Comparison of ENCODE assay signal across 16 cellular contexts in the genomic region with DNA sequence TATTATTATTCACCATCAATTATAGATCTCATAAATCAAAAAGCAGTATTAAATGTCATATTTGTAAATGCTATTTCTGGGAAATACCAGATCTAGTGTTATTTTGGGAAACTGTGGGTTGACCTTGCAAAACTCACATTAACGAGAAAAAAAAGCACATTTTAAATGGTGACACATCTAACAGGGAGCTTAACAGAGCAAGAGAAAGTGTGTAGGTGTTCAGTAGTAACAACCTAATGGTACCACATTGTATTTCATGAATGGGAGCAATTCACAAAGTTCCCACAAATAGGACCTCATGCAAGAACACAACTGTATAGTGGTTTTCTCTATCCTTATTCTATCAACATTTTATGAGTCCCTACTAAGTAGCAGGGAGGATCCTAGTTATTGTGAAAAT. TPM values are rescaled to one million over a fixed set of nuclear protein-coding genes. Genes with fewer than 3 reads are reported as not detected.
DNase-seq lines count a peak whose midpoint lies in the region; ATAC-seq, FAIRE-seq and TF ChIP-seq lines count a peak whose summit lies in the region.
"Had no signal": no experiment of that assay in that cellular context is flagged by ENCODE, and none has a peak within 500 bp of the region (broad histone marks: within the 10 kb centered on the region; RNA-seq: fewer than 3 reads in every experiment).

No MANE protein-coding gene starts in this region.

- TF ChIP-seq CTCF in HFFc6 (IDR thresholded peaks at IDR 0.05) = no peak

- H3K36me3 Mint-ChIP-seq in stimulated activated effector memory CD8-positive, alpha-beta T cell treated with anti-CD3 and anti-CD28 coated beads, Interleukin-12 subunit alpha, Interleukin-12 subunit beta, amount 100 ng/mL, for 72 hours = no peaks in the 10 kb centered on the region
- no peaks in the 10 kb centered on the region for H3K36me3 Mint-ChIP-seq in immature natural killer cell
- no peaks in the 10 kb centered on the region for H3K36me3 Mint-ChIP-seq in HFFc6 (ENCODE audit: low read depth)

- peak; percentile 64 for FAIRE-seq in GM18507 (lab: Jason Lieb, UNC)

- H3K9me3 Mint-ChIP-seq in stimulated activated effector memory CD8-positive, alpha-beta T cell treated with anti-CD3 and anti-CD28 coated beads, Interleukin-12 subunit alpha, Interleukin-12 subunit beta, amount 100 ng/mL, for 72 hours = no peaks in the 10 kb centered on the region
- H3K9me3 Mint-ChIP-seq in immature natural killer cell = no peaks in the 10 kb centered on the region
- H3K9me3 Mint-ChIP-seq in HFFc6 = no peaks in the 10 kb centered on the region

- peaks cover 7% of the 10 kb centered on the region for H3K4me1 Mint-ChIP-seq in stimulated activated effector memory CD8-positive, alpha-beta T cell treated with anti-CD3 and anti-CD28 coated beads, Interleukin-12 subunit alpha, Interleukin-12 subunit beta, amount 100 ng/mL, for 72 hours
- H3K4me1 Mint-ChIP-seq in immature natural killer cell (peaks cover 18 to 32% of the 10 kb centered on the region in 2 donors), HFFc6 (ENCODE audit: low read depth) (peaks cover 12% of the 10 kb centered on the region)

- peak overlapping the region; percentile 11 for H3K27ac Mint-ChIP-seq in stimulated activated effector memory CD8-positive, alpha-beta T cell treated with anti-CD3 and anti-CD28 coated beads, Interleukin-12 subunit alpha, Interleukin-12 subunit beta, amount 100 ng/mL, for 72 hours
- H3K27ac Mint-ChIP-seq in immature natural killer cell = no peak overlapping the region
- no peak overlapping the region for H3K27ac Mint-ChIP-seq in HFFc6

- peak; percentile 72 for ATAC-seq in HG02884 (IDR thresholded peaks at IDR 0.05; ENCODE audit: unreplicated experiment)
- ATAC-seq in stimulated activated effector memory CD8-positive, alpha-beta T cell treated with anti-CD3 and anti-CD28 coated beads, Interleukin-12 subunit alpha, Interleukin-12 subunit beta, amount 100 ng/mL, for 72 hours = peak; percentile 56

- DNase-seq in CD1c-positive myeloid dendritic cell (ENCODE audit: extremely low spot score) (peak; percentile 6), GM18507 (ENCODE audit: extremely low spot score, insufficient read length, low read depth) (no peak), immature natural killer cell (no peak), HuH-7 (ENCODE audit: low spot score) (no peak), HFFc6 (no peak)
- no peak for DNase-seq in stimulated activated effector memory CD8-positive, alpha-beta T cell treated with anti-CD3 and anti-CD28 coated beads, Interleukin-12 subunit alpha, Interleukin-12 subunit beta, amount 100 ng/mL, for 72 hours (ENCODE audit: low spot score in 2 of 2)
- DNase-seq: AML-193, DMS79 treated with DMSO at 0.1 percent for 48 hours, NCI-H1417, NCI-H187 treated with DMSO at 0.1 percent for 48 hours, NCI-H226, NCI-H524, NCI-H82, OCI-M1, Right ventricle myocardium superior had no signal

- peaks cover 0 to 2% (median 0%) of the 10 kb centered on the region in 3 donors for H3K27me3 Mint-ChIP-seq in immature natural killer cell (ENCODE audit: low read depth in 3 of 3)
- no peaks in the 10 kb centered on the region for H3K27me3 Mint-ChIP-seq in HFFc6 (ENCODE audit: insufficient read depth)

- H3K4me3 Mint-ChIP-seq in stimulated activated effector memory CD8-positive, alpha-beta T cell treated with anti-CD3 and anti-CD28 coated beads, Interleukin-12 subunit alpha, Interleukin-12 subunit beta, amount 100 ng/mL, for 72 hours = no peak overlapping the region
- H3K4me3 Mint-ChIP-seq in immature natural killer cell = no peak overlapping the region
- H3K4me3 Mint-ChIP-seq in HFFc6 = no peak overlapping the region

RNA-seq across cellular contexts. Expression of a gene that starts 26.2 kb away (rescaled TPM):
- polyA plus RNA-seq in immature natural killer cell = 10 to 100 TPM; 10.1 to 28.7 (median 18.1) TPM
- total RNA-seq in HFFc6 (2021; fragmentation: NEBNext Ultra II Directional; extraction: Animal tissue kit (Norgen Biotek cat#: 25700)) = 10 to 100 TPM; 11.5 to 29.2 (median 13.2) TPM
